Comparison of ENCODE assay signal across 30 cellular contexts in genomic region chr11:20795005-20795404, GRCh38.
"Had no signal": no experiment of that assay in that cellular context is flagged by ENCODE, and none has a peak within 500 bp of the region (broad histone marks: within the 10 kb centered on the region; RNA-seq: fewer than 3 reads in every experiment).

No MANE protein-coding gene starts in this region.

- H3K27ac Mint-ChIP-seq: natural killer cell treated with Interleukin-12 subunit alpha and Interleukin-12 subunit beta and Interleukin-15 and Interleukin-18, amount 100 ng/mL, for 72 hours; nephron progenitor cell; progenitor cell of endocrine pancreas; stimulated activated effector memory CD8-positive, alpha-beta T cell treated with anti-CD3 and anti-CD28 coated beads, Interleukin-12 subunit alpha, Interleukin-12 subunit beta, amount 100 ng/mL, for 72 hours; stimulated activated naive B cell treated with anti-CD40 and anti-IgM and Interleukin-4, amounts not matched to agents 10 μg/mL and 1 μg/mL and 100 μg/mL, for 72 hours; stimulated activated naive CD8-positive, alpha-beta T cell treated with anti-CD3 and anti-CD28 coated beads, Interleukin-15, Interleukin-2, amounts not matched to agents 100 ng/mL and 50 ng/mL, for 24 hours had no signal

- H3K36me3 ChIP-seq: neutrophil, ovary, right lobe of liver, sigmoid colon, stomach, thoracic aorta, thyroid gland, tibial nerve, upper lobe of left lung, vagina had no signal

- ATAC-seq: natural killer cell treated with Interleukin-12 subunit alpha and Interleukin-12 subunit beta and Interleukin-15 and Interleukin-18, amount 100 ng/mL, for 72 hours; psoas muscle; right cardiac atrium; right lobe of liver; stimulated activated effector memory CD8-positive, alpha-beta T cell treated with anti-CD3 and anti-CD28 coated beads, Interleukin-12 subunit alpha, Interleukin-12 subunit beta, amount 100 ng/mL, for 72 hours; stimulated activated naive B cell treated with anti-CD40 and anti-IgM and Interleukin-4, amounts not matched to agents 10 μg/mL and 1 μg/mL and 100 μg/mL, for 72 hours had no signal

- H3K9me3 ChIP-seq: neutrophil, ovary, psoas muscle, right lobe of liver, sigmoid colon, thoracic aorta, thyroid gland, tibial nerve, upper lobe of left lung, vagina had no signal

- FAIRE-seq: small intestine, urothelium cell line had no signal

- H3K9me3 Mint-ChIP-seq: nephron progenitor cell had no signal

- H3K4me1 Mint-ChIP-seq: nephron progenitor cell; neural crest cell; stimulated activated effector memory CD8-positive, alpha-beta T cell treated with anti-CD3 and anti-CD28 coated beads, Interleukin-12 subunit alpha, Interleukin-12 subunit beta, amount 100 ng/mL, for 72 hours; stimulated activated naive B cell treated with anti-CD40 and anti-IgM and Interleukin-4, amounts not matched to agents 10 μg/mL and 1 μg/mL and 100 μg/mL, for 72 hours had no signal

- H3K36me3 Mint-ChIP-seq: stimulated activated effector memory CD8-positive, alpha-beta T cell treated with anti-CD3 and anti-CD28 coated beads, Interleukin-12 subunit alpha, Interleukin-12 subunit beta, amount 100 ng/mL, for 72 hours; stimulated activated naive B cell treated with anti-CD40 and anti-IgM and Interleukin-4, amounts not matched to agents 10 μg/mL and 1 μg/mL and 100 μg/mL, for 72 hours had no signal

- H3K27me3 Mint-ChIP-seq: natural killer cell treated with Interleukin-12 subunit alpha and Interleukin-12 subunit beta and Interleukin-15 and Interleukin-18, amount 100 ng/mL, for 72 hours; progenitor cell of endocrine pancreas; stimulated activated naive B cell treated with anti-CD40 and anti-IgM and Interleukin-4, amounts not matched to agents 10 μg/mL and 1 μg/mL and 100 μg/mL, for 72 hours; stimulated activated naive CD8-positive, alpha-beta T cell treated with anti-CD3 and anti-CD28 coated beads, Interleukin-15, Interleukin-2, amounts not matched to agents 100 ng/mL and 50 ng/mL, for 24 hours had no signal

- H3K4me3 ChIP-seq: ovary, psoas muscle, right lobe of liver, sigmoid colon, stomach, thoracic aorta, thyroid gland, tibial nerve, upper lobe of left lung, vagina had no signal

- H2AFZ ChIP-seq: parathyroid adenoma had no signal

- H3K4me3 Mint-ChIP-seq: natural killer cell treated with Interleukin-12 subunit alpha and Interleukin-12 subunit beta and Interleukin-15 and Interleukin-18, amount 100 ng/mL, for 72 hours; nephron progenitor cell; neural crest cell; stimulated activated effector memory CD8-positive, alpha-beta T cell treated with anti-CD3 and anti-CD28 coated beads, Interleukin-12 subunit alpha, Interleukin-12 subunit beta, amount 100 ng/mL, for 72 hours; stimulated activated naive B cell treated with anti-CD40 and anti-IgM and Interleukin-4, amounts not matched to agents 10 μg/mL and 1 μg/mL and 100 μg/mL, for 72 hours; stimulated activated naive CD8-positive, alpha-beta T cell treated with anti-CD3 and anti-CD28 coated beads, Interleukin-15, Interleukin-2, amounts not matched to agents 100 ng/mL and 50 ng/mL, for 24 hours had no signal

- H3K9ac ChIP-seq: parathyroid adenoma had no signal

- H3K4me1 ChIP-seq: parathyroid adenoma, psoas muscle, right lobe of liver, sigmoid colon, stomach, thyroid gland, tibial nerve, upper lobe of left lung, vagina had no signal

- DNase-seq: nephron progenitor cell; nucleus accumbens; ovary; posterior cingulate gyrus; psoas muscle; right cardiac atrium; right lobe of liver; sigmoid colon; small intestine; stimulated activated CD4-positive, alpha-beta T cell treated with anti-CD3 and anti-CD28 coated beads, Interleukin-15, amount 100 ng/mL, for 24 hours; stimulated activated CD4-positive, alpha-beta T cell treated with anti-CD3 and anti-CD28 coated beads, Interleukin-2, amount 100 ng/mL, for 24 hours; stimulated activated CD4-positive, alpha-beta T cell treated with anti-CD3 and anti-CD28 coated beads, Interleukin-2, amount 100 ng/mL, for 48 hours; stimulated activated CD4-positive, alpha-beta T cell treated with anti-CD3 and anti-CD28 coated beads, Interleukin-4, amount 100 ng/mL, for 24 hours; stimulated activated naive B cell treated with anti-CD40 and anti-IgM and Interleukin-4, amounts not matched to agents 10 μg/mL and 1 μg/mL and 100 μg/mL, for 72 hours; stimulated activated naive CD4-positive, alpha-beta T cell treated with Interleukin-2 at 50 U/mL for 16 hours; stomach; thyroid gland; trophoblast cell; upper lobe of left lung had no signal

- H3K27ac ChIP-seq: neutrophil, ovary, parathyroid adenoma, psoas muscle, right lobe of liver, sigmoid colon, stomach, thoracic aorta, thyroid gland, tibial nerve, upper lobe of left lung, vagina had no signal

- H3K79me2 ChIP-seq: parathyroid adenoma had no signal

- H3K27me3 ChIP-seq: neutrophil, ovary, right lobe of liver, sigmoid colon, stomach, thyroid gland, tibial nerve, upper lobe of left lung, vagina had no signal
